In the genomic region with DNA sequence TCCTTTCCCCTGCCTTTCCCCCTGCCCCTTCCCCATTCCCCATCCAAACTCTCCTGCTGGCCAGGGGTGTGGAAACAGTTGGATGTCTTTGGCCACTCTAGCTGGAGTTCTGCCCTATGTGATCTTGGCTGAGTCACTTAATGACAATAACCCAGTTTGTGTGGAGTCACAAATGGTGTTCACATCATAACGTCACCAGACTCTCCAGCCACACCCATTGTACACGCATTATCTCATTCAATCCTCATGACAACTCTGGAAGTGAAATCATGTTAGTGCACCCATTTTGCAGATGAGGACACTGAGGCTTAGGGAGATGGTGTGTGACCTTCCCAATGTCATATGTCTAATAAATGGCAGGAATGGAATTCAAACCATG, we compare ENCODE assay signal across 17 cellular contexts. TPM values are rescaled to one million over a fixed set of nuclear protein-coding genes. Genes with fewer than 3 reads are reported as not detected.
A peak's percentile ranks its signal among the peaks of the same experiment; 100 is the strongest.
DNase-seq lines count a peak whose midpoint lies in the region; ATAC-seq and TF ChIP-seq lines count a peak whose summit lies in the region.
"Had no signal": no experiment of that assay in that cellular context is flagged by ENCODE, and none has a peak within 500 bp of the region (broad histone marks: within the 10 kb centered on the region; RNA-seq: fewer than 3 reads in every experiment).

No MANE protein-coding gene starts in this region.

- H3K36me3 Mint-ChIP-seq in naive thymus-derived CD4-positive, alpha-beta T cell = peaks cover 0 to 5% (median 0%) of the 10 kb centered on the region in 5 donors
- no peaks in the 10 kb centered on the region for H3K36me3 Mint-ChIP-seq in endodermal cell (ENCODE audit: low read depth)

- H3K4me3 Mint-ChIP-seq in naive thymus-derived CD4-positive, alpha-beta T cell = no peak overlapping the region
- H3K4me3 Mint-ChIP-seq in endodermal cell = no peak overlapping the region

- intact Hi-C loops in naive thymus-derived CD4-positive, alpha-beta T cell (cut with micrococcal nuclease) = no loop called here

- peaks cover 42 to 68% (median 49%) of the 10 kb centered on the region in 5 donors for H3K27me3 Mint-ChIP-seq in naive thymus-derived CD4-positive, alpha-beta T cell
- peaks cover 3% of the 10 kb centered on the region for H3K27me3 Mint-ChIP-seq in endodermal cell (ENCODE audit: insufficient read depth)

- peak; percentile 51 for ATAC-seq in naive thymus-derived CD4-positive, alpha-beta T cell
- ATAC-seq in GM21737 (IDR thresholded peaks at IDR 0.05; ENCODE audit: unreplicated experiment) (no peak), HG03439 (IDR thresholded peaks at IDR 0.05; ENCODE audit: unreplicated experiment) (no peak)
- ATAC-seq: GM12878 had no signal

- no peaks in the 10 kb centered on the region for H3K9me3 ChIP-seq in fibroblast of lung (ENCODE audit: control insufficient read depth, insufficient read depth, low read depth, low read length)
- no peaks in the 10 kb centered on the region for H3K9me3 ChIP-seq in naive thymus-derived CD4-positive, alpha-beta T cell (ENCODE audit: control insufficient read depth in 2 of 3, low read length in 3 of 3)
- no peaks in the 10 kb centered on the region for H3K9me3 ChIP-seq in endodermal cell (ENCODE audit: control insufficient read depth, low read length)

- H3K27me3 ChIP-seq in fibroblast of lung (ENCODE audit: control insufficient read depth, insufficient read depth, low read length) = no peaks in the 10 kb centered on the region
- peaks cover 0 to 8% of the 10 kb centered on the region in 2 donors for H3K27me3 ChIP-seq in naive thymus-derived CD4-positive, alpha-beta T cell (ENCODE audit: control insufficient read depth in 2 of 2, insufficient read depth in 2 of 2, low read length in 2 of 2)
- peaks cover 5% of the 10 kb centered on the region for H3K27me3 ChIP-seq in endodermal cell (ENCODE audit: control insufficient read depth, insufficient read depth, low read length, poor library complexity, severe bottlenecking)

- no peak overlapping the region for H3K27ac Mint-ChIP-seq in naive thymus-derived CD4-positive, alpha-beta T cell
- H3K27ac Mint-ChIP-seq in endodermal cell = no peak overlapping the region

- H3K36me3 ChIP-seq in fibroblast of lung (ENCODE audit: control insufficient read depth, insufficient read depth, low read length) (no peaks in the 10 kb centered on the region), endodermal cell (ENCODE audit: control insufficient read depth, insufficient read depth, low read length) (no peaks in the 10 kb centered on the region)
- no peaks in the 10 kb centered on the region for H3K36me3 ChIP-seq in naive thymus-derived CD4-positive, alpha-beta T cell (ENCODE audit: control insufficient read depth in 2 of 3, insufficient read depth in 3 of 3, low read length in 3 of 3)

- H3K4me2 ChIP-seq in fibroblast of lung (ENCODE audit: extremely low read depth, insufficient read depth, low read length) = no peak overlapping the region

- CTCF ChIA-PET in naive thymus-derived CD4-positive, alpha-beta T cell (lab: Charles Lee) = no interaction called here

- TF ChIP-seq CTCF in fibroblast of lung (conservative IDR thresholded peaks at IDR 0.05 in 1 of 2, IDR thresholded peaks at IDR 0.05 in 1 of 2; ENCODE audit: low read depth in 1 of 2, low read length in 2 of 2) = no peak
- no peak for TF ChIP-seq CTCF in endodermal cell (conservative IDR thresholded peaks at IDR 0.05)

- H3K4me1 Mint-ChIP-seq in naive thymus-derived CD4-positive, alpha-beta T cell = peaks cover 0 to 10% (median 4%) of the 10 kb centered on the region in 7 donors
- peaks cover 28% of the 10 kb centered on the region for H3K4me1 Mint-ChIP-seq in endodermal cell

- no peaks in the 10 kb centered on the region for H3K79me2 ChIP-seq in fibroblast of lung (ENCODE audit: control insufficient read depth, insufficient read depth, low read length)

- DNase-seq in EL (peak; percentile 35), OCI-M1 (lab: John Stamatoyannopoulos, UW) (peak; percentile 14), fibroblast of lung (ENCODE audit: low read depth in 2 of 2) (peak; percentile 41 to 43), endodermal cell (no peak), glomerular visceral epithelial cell (ENCODE audit: extremely low spot score) (no peak)
- DNase-seq in naive thymus-derived CD4-positive, alpha-beta T cell = no peak
- DNase-seq: activated CD4-positive, alpha-beta T cell treated with anti-CD3 and anti-CD28 coated beads for 1 hour; DMS79; Kasumi-1; stimulated activated naive CD4-positive, alpha-beta T cell treated with Interleukin-2 at 50 U/mL for 16 hours; T-helper 1 cell had no signal

- H3K9ac ChIP-seq in fibroblast of lung (ENCODE audit: insufficient read depth, low read length) (no peak overlapping the region), endodermal cell (ENCODE audit: extremely low read depth, low read length, poor library complexity, severe bottlenecking) (no peak overlapping the region)

- no peaks in the 10 kb centered on the region for H4K20me1 ChIP-seq in fibroblast of lung (ENCODE audit: control insufficient read depth, extremely low read depth, insufficient read depth, low read length)

- H3K27ac ChIP-seq in fibroblast of lung (ENCODE audit: insufficient read depth, low read length) (no peak overlapping the region), endodermal cell (ENCODE audit: low read depth, low read length) (no peak overlapping the region)
- H3K27ac ChIP-seq in naive thymus-derived CD4-positive, alpha-beta T cell (ENCODE audit: low read depth, low read length) = no peak overlapping the region

- no peak overlapping the region for H3K4me3 ChIP-seq in fibroblast of lung (replicated peaks in 1 of 4; ENCODE audit: control extremely low read depth in 1 of 4, insufficient read depth in 1 of 4, low read depth in 3 of 4, low read length in 4 of 4)
- H3K4me3 ChIP-seq in naive thymus-derived CD4-positive, alpha-beta T cell (ENCODE audit: low read length) = no peak overlapping the region
- H3K4me3 ChIP-seq in endodermal cell (ENCODE audit: low read length) = no peak overlapping the region
- H3K4me3 ChIP-seq: GM12878 had no signal

- 80 to 81% methylated on average over 1 to 2 of the region's 2 CpGs for WGBS in endodermal cell (ENCODE audit: insufficient coverage in 1 of 2, insufficient read length in 1 of 2), 2 experiments

- no peak overlapping the region for H2AFZ ChIP-seq in fibroblast of lung (ENCODE audit: low read length)

- peaks cover 0 to 2% (median 0%) of the 10 kb centered on the region in 11 donors for H3K9me3 Mint-ChIP-seq in naive thymus-derived CD4-positive, alpha-beta T cell
- no peaks in the 10 kb centered on the region for H3K9me3 Mint-ChIP-seq in endodermal cell

- H3K4me1 ChIP-seq in fibroblast of lung (ENCODE audit: control insufficient read depth, extremely low read depth, insufficient read depth, low read length) (peaks cover 19% of the 10 kb centered on the region), endodermal cell (ENCODE audit: control insufficient read depth, insufficient read depth, low read length) (peaks cover 11% of the 10 kb centered on the region)
- no peaks in the 10 kb centered on the region for H3K4me1 ChIP-seq in naive thymus-derived CD4-positive, alpha-beta T cell (ENCODE audit: control insufficient read depth in 2 of 2, insufficient read depth in 2 of 2, low read length in 2 of 2)

- POLR2A ChIA-PET in naive thymus-derived CD4-positive, alpha-beta T cell (lab: Charles Lee) = no interaction called here

RNA-seq across cellular contexts. Expression of gene CDA, which starts 1.3 kb away (rescaled TPM):
- total RNA-seq in fibroblast of lung (0.50 TPM in 1 of 2 replicates, not detected in the other), endodermal cell (10 to 100 TPM in 1 of 2 donors, 1 to 10 TPM in 1; 1.3 to 24.3 TPM)
- polyA plus RNA-seq in fibroblast of lung = 3.0 and 4.2 TPM in 2 replicates
- 3.5 and 4.9 TPM in 2 replicates for polyA plus RNA-seq in fibroblast of lung (2012)
- 9.2 and 9.3 TPM in 2 replicates for polyA minus RNA-seq in fibroblast of lung (ENCODE audit: low replicate concordance)
- 10 to 100 TPM in 1 of 5 experiments, 1 to 10 TPM in 1, not detected in 3; 2.4 to 13.6 TPM for total RNA-seq in naive thymus-derived CD4-positive, alpha-beta T cell
- polyA plus RNA-seq in naive thymus-derived CD4-positive, alpha-beta T cell = not detected
- polyA plus RNA-seq in endodermal cell (2013, experiment 1 of 2) = 3.9 TPM
- 1.7 TPM for polyA plus RNA-seq in endodermal cell (2013, experiment 2 of 2)
- total RNA-seq: frontal cortex, GM12878 had no signal
- polyA plus RNA-seq: GM12878 had no signal

RNA-seq across cellular contexts. Expression of gene FAM43B, which starts 35.3 kb away (rescaled TPM):
- total RNA-seq in fibroblast of lung (under 0.01 TPM in 1 of 2 replicates, not detected in the other), endodermal cell (under 1 TPM; 0.13 to 0.29 TPM)
- 0.02 TPM in 1 of 2 replicates, not detected in the other for polyA plus RNA-seq in fibroblast of lung
- polyA plus RNA-seq in fibroblast of lung (2012) = not detected in 2 replicates
- polyA minus RNA-seq in fibroblast of lung (ENCODE audit: low replicate concordance) = not detected in 2 replicates
- total RNA-seq in naive thymus-derived CD4-positive, alpha-beta T cell = not detected
- not detected for polyA plus RNA-seq in naive thymus-derived CD4-positive, alpha-beta T cell
- polyA plus RNA-seq in endodermal cell (2013, experiment 1 of 2) = 1.2 TPM
- polyA plus RNA-seq in endodermal cell (2013, experiment 2 of 2) = 1.4 TPM
- total RNA-seq: GM12878 had no signal
- polyA plus RNA-seq: BJ, GM12878, keratinocyte had no signal

RNA-seq across cellular contexts. Expression of gene PINK1, which starts 45.6 kb away (rescaled TPM):
- 87.8 and 106 TPM in 2 replicates for total RNA-seq in fibroblast of lung
- polyA plus RNA-seq in fibroblast of lung = 36.9 and 51.9 TPM in 2 replicates
- polyA plus RNA-seq in fibroblast of lung (2012) = 49.2 and 62.7 TPM in 2 replicates
- 28.7 and 41.0 TPM in 2 replicates for polyA minus RNA-seq in fibroblast of lung (ENCODE audit: low replicate concordance)
- 10 to 100 TPM in 4 of 5 experiments, 1 to 10 TPM in 1; 4.3 to 19.7 (median 13.1) TPM for total RNA-seq in naive thymus-derived CD4-positive, alpha-beta T cell
- polyA plus RNA-seq in naive thymus-derived CD4-positive, alpha-beta T cell = 10 to 100 TPM; 17.0 to 30.8 TPM
- total RNA-seq in endodermal cell = 10 to 100 TPM; 26.3 to 27.7 TPM
- 20.5 TPM for polyA plus RNA-seq in endodermal cell (2013, experiment 1 of 2)
- polyA plus RNA-seq in endodermal cell (2013, experiment 2 of 2) = 20.2 TPM

Comparison
In these comparisons a context has a peak if more than half of its experiments do, and no peak if none do; other contexts are left out.
1. DNase-seq: peak in EL (single experiment), OCI-M1 (single experiment) and fibroblast of lung (2 of 2); none in naive thymus-derived CD4-positive, alpha-beta T cell (0 of 9), endodermal cell (single experiment) and glomerular visceral epithelial cell (single experiment).